7 cellular contexts compared by ENCODE assay signal in the genomic region with DNA sequence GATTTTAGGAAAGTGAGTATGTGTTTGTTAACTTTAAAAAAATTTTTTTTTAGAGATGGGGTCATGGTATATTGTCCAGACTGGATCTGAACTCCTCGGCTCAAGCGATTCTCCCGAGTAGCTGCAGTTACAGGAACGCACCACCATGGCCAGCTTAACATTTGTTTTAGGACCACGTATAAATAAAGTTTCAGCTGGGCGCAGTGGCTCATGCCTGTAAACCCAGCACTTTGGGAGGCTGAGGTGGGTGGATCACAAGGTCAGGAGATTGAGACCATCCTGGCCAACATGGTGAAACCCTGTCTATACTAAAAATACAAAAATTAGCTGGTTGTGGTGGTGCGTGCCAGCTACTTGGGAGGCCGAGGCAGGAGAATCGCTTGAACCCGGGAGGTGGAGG. TPM values are rescaled to one million over a fixed set of nuclear protein-coding genes. Genes with fewer than 3 reads are reported as not detected.
DNase-seq lines count a peak whose midpoint lies in the region; ATAC-seq and TF ChIP-seq lines count a peak whose summit lies in the region.
"Not testable (repeated sequence)": the region's sequence is repeated elsewhere in the genome, so short reads cannot be mapped to it uniquely, and the experiment has no call there.

No MANE protein-coding gene starts in this region.

- H3K27ac Mint-ChIP-seq in CD4-positive, alpha-beta memory T cell: peak overlapping the region in 3 of 7 donors; percentile 19 to 96 (median 70)
- not testable (repeated sequence) for H3K27ac Mint-ChIP-seq in activated CD8-positive, alpha-beta T cell treated with anti-CD3 and anti-CD28 coated beads for 36 hours
- peak overlapping the region in 8 of 10 donors; percentile 48 to 93 (median 74) for H3K27ac Mint-ChIP-seq in naive thymus-derived CD8-positive, alpha-beta T cell

- BruUV-seq in OCI-LY7 (replicated peaks; lab: Mats Ljungman, UMichigan): not testable (repeated sequence)

- not testable (repeated sequence) for H2AFZ ChIP-seq in OCI-LY7 (ENCODE audit: low read length)

- not testable (repeated sequence) for H3K36me3 Mint-ChIP-seq in CD4-positive, alpha-beta memory T cell; activated CD8-positive, alpha-beta T cell treated with anti-CD3 and anti-CD28 coated beads for 36 hours (ENCODE audit: low read depth); naive thymus-derived CD8-positive, alpha-beta T cell

- H4K20me1 ChIP-seq in OCI-LY7 (ENCODE audit: insufficient read depth, low read length): not testable (repeated sequence)

- CTCF ChIA-PET in CD4-positive, alpha-beta memory T cell (lab: Charles Lee; ENCODE audit: partially characterized antibody): interaction anchor here (0.9 to 4.4 kb wide), 6 partner anchors 31 to 156 kb away, joined by 3 to 17 read pairs (median 8); a partner anchor contains a TSS
- CTCF ChIA-PET in OCI-LY7 (lab: Charles Lee; ENCODE audit: unreplicated experiment): interaction anchor here (1.0 kb wide), 1 partner anchor 75 kb away, joined by 3 read pairs; no protein-coding TSS in a partner anchor
- CTCF ChIA-PET in activated CD8-positive, alpha-beta T cell treated with anti-CD3 and anti-CD28 coated beads for 36 hours (lab: Charles Lee): interaction anchor here (1.0 to 3.7 kb wide), 6 partner anchors 11 to 192 kb away, joined by 3 to 14 read pairs (median 5); no protein-coding TSS in a partner anchor

- H3K4me3 ChIP-seq in CD4-positive, alpha-beta memory T cell (ENCODE audit: low read length in 2 of 2); OCI-LY7 (ENCODE audit: low read depth, low read length, poor library complexity, severe bottlenecking): not testable (repeated sequence)
- H3K4me3 ChIP-seq in adrenal gland (peak overlapping the region in 1 of 4 donors; percentile 90), heart left ventricle (peak overlapping the region in 2 of 12 donors; percentile 89 to 91), spleen (peak overlapping the region in 3 of 8 donors; percentile 41 to 66 (median 63))

- H3K36me3 ChIP-seq in CD4-positive, alpha-beta memory T cell (ENCODE audit: insufficient read depth, low read length); OCI-LY7 (ENCODE audit: insufficient read depth, low read length); adrenal gland (replicated peaks in 1 of 2); heart left ventricle; spleen: not testable (repeated sequence)

- peak overlapping the region in 7 of 8 donors; percentile 86 to 95 (median 91) for H3K4me3 Mint-ChIP-seq in CD4-positive, alpha-beta memory T cell
- peak overlapping the region; percentile 93 for H3K4me3 Mint-ChIP-seq in activated CD8-positive, alpha-beta T cell treated with anti-CD3 and anti-CD28 coated beads for 36 hours
- peak overlapping the region in 8 of 10 donors; percentile 46 to 95 (median 88) for H3K4me3 Mint-ChIP-seq in naive thymus-derived CD8-positive, alpha-beta T cell

- not testable (repeated sequence) for H3K9me3 ChIP-seq in CD4-positive, alpha-beta memory T cell (ENCODE audit: control insufficient read depth in 1 of 2, low read length in 2 of 2); OCI-LY7 (ENCODE audit: low read length); adrenal gland (replicated peaks in 1 of 3); heart left ventricle; spleen

- H3K9me2 ChIP-seq in OCI-LY7 (ENCODE audit: insufficient read depth, low read length): not testable (repeated sequence)

- not testable (repeated sequence) for H3K27ac ChIP-seq in CD4-positive, alpha-beta memory T cell (ENCODE audit: low read depth, low read length); OCI-LY7 (ENCODE audit: low read depth, low read length, poor library complexity, severe bottlenecking)
- H3K27ac ChIP-seq in adrenal gland (peak overlapping the region in 3 of 5 donors; percentile 98 to 100 (median 99)), heart left ventricle (peak overlapping the region in 11 of 12 donors; percentile 0 to 99 (median 48)), spleen (peak overlapping the region in 5 of 8 donors; percentile 36 to 100 (median 74))

- DNase-seq in CD4-positive, alpha-beta memory T cell; OCI-LY7 (ENCODE audit: low spot score); activated CD8-positive, alpha-beta T cell treated with anti-CD3 and anti-CD28 coated beads for 36 hours; heart left ventricle; naive thymus-derived CD8-positive, alpha-beta T cell: not testable (repeated sequence)
- DNase-seq in adrenal gland: peak in 1 of 7 donors; percentile 15
- DNase-seq in spleen: peak; percentile 52

- POLR2A ChIA-PET in CD4-positive, alpha-beta memory T cell (lab: Charles Lee; ENCODE audit: partially characterized antibody): interaction anchor here (1.3 to 7.3 kb wide), 8 partner anchors 10 to 237 kb away, joined by 4 to 98 read pairs (median 14); a partner anchor contains a TSS
- POLR2A ChIA-PET in OCI-LY7 (lab: Charles Lee): interaction anchor here (0.5 to 1.4 kb wide), 6 partner anchors 59 to 191 kb away, joined by 3 to 5 read pairs (median 3); no protein-coding TSS in a partner anchor
- POLR2A ChIA-PET in activated CD8-positive, alpha-beta T cell treated with anti-CD3 and anti-CD28 coated beads for 36 hours (lab: Charles Lee): interaction anchor here (1.0 to 3.6 kb wide), 4 partner anchors 12 to 238 kb away, joined by 3 to 13 read pairs (median 6); a partner anchor contains a TSS
- POLR2A ChIA-PET in naive thymus-derived CD8-positive, alpha-beta T cell (lab: Charles Lee): interaction anchor here (0.8 to 6.1 kb wide), 10 partner anchors 8 to 132 kb away, joined by 3 to 66 read pairs (median 4); a partner anchor contains a TSS

- not testable (repeated sequence) for TF ChIP-seq CTCF in OCI-LY7 (conservative IDR thresholded peaks at IDR 0.05; ENCODE audit: low read length); activated CD8-positive, alpha-beta T cell treated with anti-CD3 and anti-CD28 coated beads for 36 hours (IDR thresholded peaks at IDR 0.05); heart left ventricle (IDR thresholded peaks at IDR 0.05); spleen (IDR thresholded peaks at IDR 0.05 in 8 of 11, conservative IDR thresholded peaks at IDR 0.05 in 3 of 11)
- peak in 3 of 6 experiments; percentile 20 to 22 (median 20) for TF ChIP-seq CTCF in adrenal gland (IDR thresholded peaks at IDR 0.05)

- not testable (repeated sequence) for H3K27me3 ChIP-seq in CD4-positive, alpha-beta memory T cell (ENCODE audit: insufficient read depth, low read length); adrenal gland; heart left ventricle; spleen (replicated peaks in 1 of 7)

- not testable (repeated sequence) for H3K79me2 ChIP-seq in OCI-LY7 (ENCODE audit: insufficient read depth, low read depth, low read length)

- H3K4me1 Mint-ChIP-seq in CD4-positive, alpha-beta memory T cell: peaks cover 39 to 87% (median 70%) of the 10 kb centered on the region in 4 donors
- H3K4me1 Mint-ChIP-seq in activated CD8-positive, alpha-beta T cell treated with anti-CD3 and anti-CD28 coated beads for 36 hours (ENCODE audit: low read depth): peaks cover 59% of the 10 kb centered on the region
- H3K4me1 Mint-ChIP-seq in naive thymus-derived CD8-positive, alpha-beta T cell: peaks cover 39 to 79% (median 75%) of the 10 kb centered on the region in 4 donors

- H3K4me1 ChIP-seq in CD4-positive, alpha-beta memory T cell (ENCODE audit: insufficient read depth, low read length): peaks cover 81% of the 10 kb centered on the region
- peaks cover 40% of the 10 kb centered on the region for H3K4me1 ChIP-seq in OCI-LY7 (ENCODE audit: insufficient read depth, low read length, poor library complexity, severe bottlenecking)
- H3K4me1 ChIP-seq in adrenal gland (replicated peaks in 1 of 2): peaks cover 41 to 81% of the 10 kb centered on the region in 2 donors
- H3K4me1 ChIP-seq in heart left ventricle: peaks cover 6 to 83% (median 42%) of the 10 kb centered on the region in 12 donors
- H3K4me1 ChIP-seq in spleen: peaks cover 40 to 92% (median 83%) of the 10 kb centered on the region in 6 donors

- intact Hi-C loops in CD4-positive, alpha-beta memory T cell (cut with micrococcal nuclease); OCI-LY7 (cut with micrococcal nuclease; ENCODE audit: unreplicated experiment); activated CD8-positive, alpha-beta T cell treated with anti-CD3 and anti-CD28 coated beads for 36 hours (cut with micrococcal nuclease); adrenal gland (cut with DNase I); spleen (cut with DNase I; ENCODE audit: low total_unique reads): not testable (repeated sequence)
- intact Hi-C loops in heart left ventricle (cut with DNase I): loop anchor here in 4 of 10 donors (5.0 to 10.0 kb wide), 3 partner anchors 73 to 143 kb away; no protein-coding TSS in a partner anchor

- ATAC-seq in activated CD8-positive, alpha-beta T cell treated with anti-CD3 and anti-CD28 coated beads for 36 hours; heart left ventricle; naive thymus-derived CD8-positive, alpha-beta T cell: not testable (repeated sequence)

- 76 to 87% (median 76%) methylated on average over 9 to 10 of the region's 10 CpGs for WGBS in adrenal gland, 4 donors
- 82 to 88% (median 86%) methylated on average over 10 of the region's 10 CpGs for WGBS in heart left ventricle, 4 donors
- 85 to 88% (median 86%) methylated on average over 10 of the region's 10 CpGs for WGBS in spleen, 5 donors

- not testable (repeated sequence) for H3K27me3 Mint-ChIP-seq in CD4-positive, alpha-beta memory T cell; activated CD8-positive, alpha-beta T cell treated with anti-CD3 and anti-CD28 coated beads for 36 hours; naive thymus-derived CD8-positive, alpha-beta T cell

- not testable (repeated sequence) for TF ChIP-seq POLR2A in adrenal gland (IDR thresholded peaks at IDR 0.05); heart left ventricle (IDR thresholded peaks at IDR 0.05); spleen (IDR thresholded peaks at IDR 0.05)

- peak overlapping the region; percentile 89; the same call in 1 of the 2 replicates for H3K4me2 ChIP-seq in OCI-LY7 (ENCODE audit: low read length)

- H3K9me3 Mint-ChIP-seq in CD4-positive, alpha-beta memory T cell; activated CD8-positive, alpha-beta T cell treated with anti-CD3 and anti-CD28 coated beads for 36 hours; naive thymus-derived CD8-positive, alpha-beta T cell: not testable (repeated sequence)

RNA-seq across cellular contexts. Expression of a gene that starts 2.3 kb away (rescaled TPM):
- 10 to 100 TPM; 73.7 to 80.7 TPM for total RNA-seq in CD4-positive, alpha-beta memory T cell
- 10 to 100 TPM; 40.7 to 52.2 TPM for polyA plus RNA-seq in CD4-positive, alpha-beta memory T cell
- total RNA-seq in OCI-LY7 (2014; rRNA removed; shearing (Covaris generic)): 35.6 and 38.4 TPM in 2 replicates
- total RNA-seq in OCI-LY7 (2022) (44.1 and 50.4 TPM in 2 replicates), adrenal gland (100 to 1,000 TPM in 1 of 8 donors, 10 to 100 TPM in 7; 74.9 to 110 (median 84.3) TPM), heart left ventricle (10 to 100 TPM; 31.3 to 51.0 (median 34.5) TPM), spleen (100 to 1,000 TPM in 1 of 7 donors, 10 to 100 TPM in 6; 45.7 to 114 (median 79.2) TPM)
- total RNA-seq in activated CD8-positive, alpha-beta T cell treated with anti-CD3 and anti-CD28 coated beads for 36 hours: 10 to 100 TPM; 34.7 to 36.3 TPM
- polyA plus RNA-seq in adrenal gland (10 to 100 TPM; 24.9 to 54.0 (median 28.2) TPM), heart left ventricle (10 to 100 TPM in 1 of 2 donors, 1 to 10 TPM in 1; 9.8 to 32.0 TPM), spleen (10 to 100 TPM; 13.7 to 24.0 (median 18.2) TPM)
- 10 to 100 TPM; 77.3 to 78.2 TPM for total RNA-seq in naive thymus-derived CD8-positive, alpha-beta T cell
- polyA plus RNA-seq in naive thymus-derived CD8-positive, alpha-beta T cell: 10 to 100 TPM; 34.8 to 47.0 (median 36.7) TPM
